ENCODE assay signal across 1 cellular context in genomic region chr7:70005885-70006284, GRCh38.
TF ChIP-seq lines count a peak whose summit lies in the region.

No MANE protein-coding gene starts in this region.

TF ChIP-seq in GM12878, 131 proteins besides CTCF, POLR2A, EP300 and RAD21 (continued from another document):
- TF ChIP-seq, protein P1, sequence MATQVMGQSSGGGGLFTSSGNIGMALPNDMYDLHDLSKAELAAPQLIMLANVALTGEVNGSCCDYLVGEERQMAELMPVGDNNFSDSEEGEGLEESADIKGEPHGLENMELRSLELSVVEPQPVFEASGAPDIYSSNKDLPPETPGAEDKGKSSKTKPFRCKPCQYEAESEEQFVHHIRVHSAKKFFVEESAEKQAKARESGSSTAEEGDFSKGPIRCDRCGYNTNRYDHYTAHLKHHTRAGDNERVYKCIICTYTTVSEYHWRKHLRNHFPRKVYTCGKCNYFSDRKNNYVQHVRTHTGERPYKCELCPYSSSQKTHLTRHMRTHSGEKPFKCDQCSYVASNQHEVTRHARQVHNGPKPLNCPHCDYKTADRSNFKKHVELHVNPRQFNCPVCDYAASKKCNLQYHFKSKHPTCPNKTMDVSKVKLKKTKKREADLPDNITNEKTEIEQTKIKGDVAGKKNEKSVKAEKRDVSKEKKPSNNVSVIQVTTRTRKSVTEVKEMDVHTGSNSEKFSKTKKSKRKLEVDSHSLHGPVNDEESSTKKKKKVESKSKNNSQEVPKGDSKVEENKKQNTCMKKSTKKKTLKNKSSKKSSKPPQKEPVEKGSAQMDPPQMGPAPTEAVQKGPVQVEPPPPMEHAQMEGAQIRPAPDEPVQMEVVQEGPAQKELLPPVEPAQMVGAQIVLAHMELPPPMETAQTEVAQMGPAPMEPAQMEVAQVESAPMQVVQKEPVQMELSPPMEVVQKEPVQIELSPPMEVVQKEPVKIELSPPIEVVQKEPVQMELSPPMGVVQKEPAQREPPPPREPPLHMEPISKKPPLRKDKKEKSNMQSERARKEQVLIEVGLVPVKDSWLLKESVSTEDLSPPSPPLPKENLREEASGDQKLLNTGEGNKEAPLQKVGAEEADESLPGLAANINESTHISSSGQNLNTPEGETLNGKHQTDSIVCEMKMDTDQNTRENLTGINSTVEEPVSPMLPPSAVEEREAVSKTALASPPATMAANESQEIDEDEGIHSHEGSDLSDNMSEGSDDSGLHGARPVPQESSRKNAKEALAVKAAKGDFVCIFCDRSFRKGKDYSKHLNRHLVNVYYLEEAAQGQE (IDR thresholded peaks at IDR 0.05; ENCODE audit: low read depth, low read length) = no peak
- TF ChIP-seq SIN3A (IDR thresholded peaks at IDR 0.05; ENCODE audit: low read depth, low read length) (no peak), RUNX3 (IDR thresholded peaks at IDR 0.05; ENCODE audit: low read length) (no peak), EZH2 (IDR thresholded peaks at IDR 0.05; ENCODE audit: borderline replicate concordance, control insufficient read depth, low read depth, low read length) (no peak), BRCA1 (IDR thresholded peaks at IDR 0.05; ENCODE audit: low read depth, low read length) (no peak), CBFB (IDR thresholded peaks at IDR 0.05; ENCODE audit: low read depth) (no peak), RAD51 (IDR thresholded peaks at IDR 0.05) (no peak), HDAC2 (IDR thresholded peaks at IDR 0.05) (no peak)
- TF ChIP-seq, protein P2, sequence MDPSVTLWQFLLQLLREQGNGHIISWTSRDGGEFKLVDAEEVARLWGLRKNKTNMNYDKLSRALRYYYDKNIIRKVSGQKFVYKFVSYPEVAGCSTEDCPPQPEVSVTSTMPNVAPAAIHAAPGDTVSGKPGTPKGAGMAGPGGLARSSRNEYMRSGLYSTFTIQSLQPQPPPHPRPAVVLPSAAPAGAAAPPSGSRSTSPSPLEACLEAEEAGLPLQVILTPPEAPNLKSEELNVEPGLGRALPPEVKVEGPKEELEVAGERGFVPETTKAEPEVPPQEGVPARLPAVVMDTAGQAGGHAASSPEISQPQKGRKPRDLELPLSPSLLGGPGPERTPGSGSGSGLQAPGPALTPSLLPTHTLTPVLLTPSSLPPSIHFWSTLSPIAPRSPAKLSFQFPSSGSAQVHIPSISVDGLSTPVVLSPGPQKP (IDR thresholded peaks at IDR 0.05; ENCODE audit: low read depth, low read length) = no peak
TF ChIP-seq in GM12878: peak in this region for 0.
